In the genomic region with DNA sequence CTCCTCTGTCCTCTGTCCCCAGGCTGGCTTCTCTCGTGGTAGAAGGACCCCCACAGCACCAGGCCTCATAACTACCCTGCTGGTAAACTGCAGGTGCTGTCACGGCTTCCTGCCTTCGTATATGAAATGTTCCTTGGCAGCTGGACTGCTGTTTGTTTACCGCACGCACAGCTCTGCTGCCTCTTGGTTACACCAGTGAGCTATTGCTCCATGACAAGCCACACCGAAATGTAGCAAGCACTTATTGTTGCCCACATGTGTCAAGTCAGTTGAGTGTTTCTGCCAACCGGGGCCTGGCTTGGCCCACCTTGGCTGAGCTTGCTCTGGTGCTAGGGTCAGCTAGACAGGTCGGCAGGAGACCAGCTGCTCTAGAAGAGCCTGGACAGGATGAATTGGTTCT, we compare ENCODE assay signal across 1 cellular context.
TF ChIP-seq lines count a peak whose summit lies in the region.

No MANE protein-coding gene starts in this region.

TF ChIP-seq in WTC11, 78 proteins besides CTCF, POLR2A, EP300 and RAD21 (continued from another document):
- TF ChIP-seq, protein P1, sequence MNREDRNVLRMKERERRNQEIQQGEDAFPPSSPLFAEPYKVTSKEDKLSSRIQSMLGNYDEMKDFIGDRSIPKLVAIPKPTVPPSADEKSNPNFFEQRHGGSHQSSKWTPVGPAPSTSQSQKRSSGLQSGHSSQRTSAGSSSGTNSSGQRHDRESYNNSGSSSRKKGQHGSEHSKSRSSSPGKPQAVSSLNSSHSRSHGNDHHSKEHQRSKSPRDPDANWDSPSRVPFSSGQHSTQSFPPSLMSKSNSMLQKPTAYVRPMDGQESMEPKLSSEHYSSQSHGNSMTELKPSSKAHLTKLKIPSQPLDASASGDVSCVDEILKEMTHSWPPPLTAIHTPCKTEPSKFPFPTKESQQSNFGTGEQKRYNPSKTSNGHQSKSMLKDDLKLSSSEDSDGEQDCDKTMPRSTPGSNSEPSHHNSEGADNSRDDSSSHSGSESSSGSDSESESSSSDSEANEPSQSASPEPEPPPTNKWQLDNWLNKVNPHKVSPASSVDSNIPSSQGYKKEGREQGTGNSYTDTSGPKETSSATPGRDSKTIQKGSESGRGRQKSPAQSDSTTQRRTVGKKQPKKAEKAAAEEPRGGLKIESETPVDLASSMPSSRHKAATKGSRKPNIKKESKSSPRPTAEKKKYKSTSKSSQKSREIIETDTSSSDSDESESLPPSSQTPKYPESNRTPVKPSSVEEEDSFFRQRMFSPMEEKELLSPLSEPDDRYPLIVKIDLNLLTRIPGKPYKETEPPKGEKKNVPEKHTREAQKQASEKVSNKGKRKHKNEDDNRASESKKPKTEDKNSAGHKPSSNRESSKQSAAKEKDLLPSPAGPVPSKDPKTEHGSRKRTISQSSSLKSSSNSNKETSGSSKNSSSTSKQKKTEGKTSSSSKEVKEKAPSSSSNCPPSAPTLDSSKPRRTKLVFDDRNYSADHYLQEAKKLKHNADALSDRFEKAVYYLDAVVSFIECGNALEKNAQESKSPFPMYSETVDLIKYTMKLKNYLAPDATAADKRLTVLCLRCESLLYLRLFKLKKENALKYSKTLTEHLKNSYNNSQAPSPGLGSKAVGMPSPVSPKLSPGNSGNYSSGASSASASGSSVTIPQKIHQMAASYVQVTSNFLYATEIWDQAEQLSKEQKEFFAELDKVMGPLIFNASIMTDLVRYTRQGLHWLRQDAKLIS (CRISPR knock-in tag; IDR thresholded peaks at IDR 0.05; ENCODE audit: borderline replicate concordance) = no peak
- TF ChIP-seq SMAD4 (CRISPR knock-in tag; IDR thresholded peaks at IDR 0.05) = no peak
- no peak for TF ChIP-seq PRRX2 (CRISPR knock-in tag; IDR thresholded peaks at IDR 0.05)
- TF ChIP-seq MXD4 (CRISPR knock-in tag; IDR thresholded peaks at IDR 0.05; ENCODE audit: borderline replicate concordance) = no peak
- TF ChIP-seq, protein P2, sequence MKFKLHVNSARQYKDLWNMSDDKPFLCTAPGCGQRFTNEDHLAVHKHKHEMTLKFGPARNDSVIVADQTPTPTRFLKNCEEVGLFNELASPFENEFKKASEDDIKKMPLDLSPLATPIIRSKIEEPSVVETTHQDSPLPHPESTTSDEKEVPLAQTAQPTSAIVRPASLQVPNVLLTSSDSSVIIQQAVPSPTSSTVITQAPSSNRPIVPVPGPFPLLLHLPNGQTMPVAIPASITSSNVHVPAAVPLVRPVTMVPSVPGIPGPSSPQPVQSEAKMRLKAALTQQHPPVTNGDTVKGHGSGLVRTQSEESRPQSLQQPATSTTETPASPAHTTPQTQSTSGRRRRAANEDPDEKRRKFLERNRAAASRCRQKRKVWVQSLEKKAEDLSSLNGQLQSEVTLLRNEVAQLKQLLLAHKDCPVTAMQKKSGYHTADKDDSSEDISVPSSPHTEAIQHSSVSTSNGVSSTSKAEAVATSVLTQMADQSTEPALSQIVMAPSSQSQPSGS (CRISPR knock-in tag; IDR thresholded peaks at IDR 0.05; ENCODE audit: borderline replicate concordance, low read depth) = no peak
